Comparison of ENCODE assay signal across 19 cellular contexts in the genomic region with DNA sequence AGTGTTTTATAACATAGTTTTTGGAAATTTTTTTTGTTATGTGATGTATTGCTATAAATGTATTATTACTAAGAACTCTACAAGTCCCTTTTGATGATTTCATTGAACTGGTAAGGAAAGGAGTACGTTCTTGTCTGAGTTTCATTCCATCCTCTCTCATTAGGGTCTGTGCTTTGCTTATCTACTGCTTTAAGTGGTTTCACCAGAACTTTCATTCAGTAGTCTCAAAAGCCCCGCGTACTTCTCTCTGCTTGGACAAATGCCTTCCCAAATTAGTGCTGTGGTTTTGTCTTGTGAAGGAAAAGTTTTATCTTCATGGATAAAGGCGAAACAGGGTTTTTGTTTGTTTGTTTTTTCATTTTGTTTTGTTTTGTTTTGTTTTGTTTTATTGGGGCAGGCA.
"Had no signal": no experiment of that assay in that cellular context is flagged by ENCODE, and none has a peak within 500 bp of the region (broad histone marks: within the 10 kb centered on the region; RNA-seq: fewer than 3 reads in every experiment).

No MANE protein-coding gene starts in this region.

- H3K27ac ChIP-seq: adrenal gland, thyroid gland, upper lobe of right lung had no signal

- DNase-seq: activated CD4-positive, alpha-beta T cell treated with anti-CD3 and anti-CD28 coated beads, Interleukin-2, amount 50 U/mL, for 4 hours; activated CD8-positive, alpha-beta memory T cell treated with anti-CD3 and anti-CD28 coated beads for 24 hours; activated CD8-positive, alpha-beta memory T cell treated with anti-CD3 and anti-CD28 coated beads, Interleukin-2, amount 50 U/mL, for 4 hours; activated naive CD4-positive, alpha-beta T cell; activated T-cell treated with anti-CD3 and anti-CD28 coated beads, Interleukin-2, amount 50 U/mL, for 4 hours; adrenal gland; cerebellar nuclear complex; hippocampal formation; left ventricle myocardium superior; nephron progenitor cell; occipital lobe; retina; stimulated activated CD4-positive, alpha-beta T cell treated with anti-CD3 and anti-CD28 coated beads, Interleukin-4, amount 100 ng/mL, for 24 hours; stimulated activated naive CD4-positive, alpha-beta T cell treated with Interleukin-2 at 50 U/mL for 16 hours; T1000; thyroid gland; upper lobe of right lung had no signal

- FAIRE-seq: frontal cortex had no signal

- ATAC-seq: activated T-cell treated with anti-CD3 and anti-CD28 coated beads, Interleukin-2, amount 50 U/mL, for 4 hours; left ventricle myocardium superior; upper lobe of right lung; WTC11 had no signal

- H3K9me3 ChIP-seq: adrenal gland, thyroid gland, upper lobe of right lung had no signal

- H3K36me3 ChIP-seq: adrenal gland, thyroid gland, upper lobe of right lung had no signal

- H3K4me1 ChIP-seq: adrenal gland, thyroid gland, upper lobe of right lung had no signal

- H3K4me3 ChIP-seq: adrenal gland, thyroid gland, upper lobe of right lung had no signal

- H3K27me3 ChIP-seq: adrenal gland, thyroid gland had no signal
